8 cellular contexts compared by ENCODE assay signal in the genomic region with DNA sequence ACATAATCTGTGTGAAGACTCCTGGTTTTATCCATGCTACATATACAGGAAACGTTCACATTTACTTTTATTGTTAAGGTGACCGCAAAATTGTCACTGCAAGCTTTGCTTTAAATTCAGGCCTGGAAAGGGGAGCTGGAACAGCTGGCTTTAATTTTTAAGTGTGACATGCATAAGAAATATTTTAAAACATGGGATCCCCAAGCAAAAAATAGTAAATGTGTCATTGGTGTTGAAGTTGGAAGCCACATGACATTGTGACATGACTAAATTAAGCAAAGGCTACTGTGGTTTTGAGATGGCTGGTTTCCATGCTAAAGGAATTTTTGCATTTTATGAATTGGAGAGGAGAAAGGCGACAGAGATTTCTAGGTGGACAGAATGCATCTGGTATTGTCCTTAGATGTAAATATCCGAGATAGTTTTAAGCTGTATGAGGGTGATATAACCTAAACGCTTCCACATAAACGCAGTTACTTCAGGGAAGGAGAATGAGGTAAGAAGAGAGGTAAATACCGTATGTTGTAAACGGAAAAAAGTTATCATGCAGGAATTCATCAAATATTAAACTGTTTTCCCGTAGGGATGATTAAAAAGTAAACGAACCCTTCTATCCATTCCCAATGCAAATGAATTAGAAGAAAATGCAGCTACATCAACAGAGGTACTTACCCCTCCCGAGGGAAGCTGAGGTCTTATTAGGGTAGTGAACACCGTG. TPM values are rescaled to one million over a fixed set of nuclear protein-coding genes. Genes with fewer than 3 reads are reported as not detected.
DNase-seq lines count a peak whose midpoint lies in the region; ATAC-seq, FAIRE-seq and TF ChIP-seq lines count a peak whose summit lies in the region.

No MANE protein-coding gene starts in this region.

- H3K9me3 Mint-ChIP-seq in stimulated activated naive CD8-positive, alpha-beta T cell treated with anti-CD3 and anti-CD28 coated beads, Interleukin-15, Interleukin-2, amounts not matched to agents 100 ng/mL and 50 ng/mL, for 24 hours, result no peaks in the 10 kb centered on the region
- no peaks in the 10 kb centered on the region for H3K9me3 Mint-ChIP-seq in astrocyte (ENCODE audit: unreplicated experiment)

- ATAC-seq in stimulated activated naive CD8-positive, alpha-beta T cell treated with anti-CD3 and anti-CD28 coated beads, Interleukin-15, Interleukin-2, amounts not matched to agents 100 U/mL and 50 U/mL, for 24 hours, result no peak
- no peak for ATAC-seq in right lobe of liver
- no peak for ATAC-seq in upper lobe of right lung
- no peak for ATAC-seq in HG03469 (IDR thresholded peaks at IDR 0.05; ENCODE audit: unreplicated experiment)

- H3K27me3 Mint-ChIP-seq in stimulated activated naive CD8-positive, alpha-beta T cell treated with anti-CD3 and anti-CD28 coated beads, Interleukin-15, Interleukin-2, amounts not matched to agents 100 ng/mL and 50 ng/mL, for 24 hours, result no peaks in the 10 kb centered on the region
- no peaks in the 10 kb centered on the region for H3K27me3 Mint-ChIP-seq in astrocyte (ENCODE audit: low read depth, unreplicated experiment)

- peak overlapping the region; percentile 86 for H3K27ac Mint-ChIP-seq in stimulated activated naive CD8-positive, alpha-beta T cell treated with anti-CD3 and anti-CD28 coated beads, Interleukin-15, Interleukin-2, amounts not matched to agents 100 ng/mL and 50 ng/mL, for 24 hours
- peak overlapping the region; percentile 89 for H3K27ac Mint-ChIP-seq in astrocyte (ENCODE audit: unreplicated experiment)

- H3K4me1 ChIP-seq in astrocyte (ENCODE audit: insufficient read depth, low read length) (peaks cover 17% of the 10 kb centered on the region), right lobe of liver (peaks cover 0 to 27% (median 3%) of the 10 kb centered on the region in 4 donors), upper lobe of right lung (peaks cover 27% of the 10 kb centered on the region)

- peak overlapping the region; percentile 84 for H3K9ac ChIP-seq in astrocyte (ENCODE audit: low read length)

- peaks cover 33% of the 10 kb centered on the region for H3K79me2 ChIP-seq in astrocyte (ENCODE audit: insufficient read depth, low read length)

- H3K27ac ChIP-seq in astrocyte (ENCODE audit: low read depth, low read length) (peak overlapping the region; percentile 87), right lobe of liver (peak overlapping the region in 1 of 3 donors; percentile 80), upper lobe of right lung (peak overlapping the region; percentile 89)

- peaks cover 44% of the 10 kb centered on the region for H3K4me1 Mint-ChIP-seq in stimulated activated naive CD8-positive, alpha-beta T cell treated with anti-CD3 and anti-CD28 coated beads, Interleukin-15, Interleukin-2, amounts not matched to agents 100 ng/mL and 50 ng/mL, for 24 hours (ENCODE audit: low read depth)
- H3K4me1 Mint-ChIP-seq in astrocyte (ENCODE audit: low read depth, unreplicated experiment), result peaks cover 12% of the 10 kb centered on the region

- peak overlapping the region; percentile 89 for H3K4me3 Mint-ChIP-seq in stimulated activated naive CD8-positive, alpha-beta T cell treated with anti-CD3 and anti-CD28 coated beads, Interleukin-15, Interleukin-2, amounts not matched to agents 100 ng/mL and 50 ng/mL, for 24 hours
- H3K4me3 Mint-ChIP-seq in astrocyte (ENCODE audit: unreplicated experiment), result peak overlapping the region; percentile 93

- peak; percentile 20 for FAIRE-seq in astrocyte (lab: Jason Lieb, UNC)

- peak overlapping the region; percentile 95 for H2AFZ ChIP-seq in astrocyte (ENCODE audit: low read depth, low read length)

- WGBS in right lobe of liver (ENCODE audit: insufficient coverage, low coverage, low lambda C conversion rate, missing lambda C conversion rate), result 28% methylated on average over 12 of the region's 12 CpGs

- H3K27me3 ChIP-seq in astrocyte (ENCODE audit: insufficient read depth, low read length) (no peaks in the 10 kb centered on the region), right lobe of liver (no peaks in the 10 kb centered on the region), upper lobe of right lung (no peaks in the 10 kb centered on the region)

- H3K4me2 ChIP-seq in astrocyte (ENCODE audit: low read length), result peak overlapping the region; percentile 85

- no peak for TF ChIP-seq POLR2A in right lobe of liver (IDR thresholded peaks at IDR 0.05)

- H3K4me3 ChIP-seq in astrocyte (ENCODE audit: insufficient read depth, low read depth, low read length), result peak overlapping the region; percentile 91
- H3K4me3 ChIP-seq in right lobe of liver, result peak overlapping the region; percentile 85 to 93 (median 90)
- peak overlapping the region; percentile 88 for H3K4me3 ChIP-seq in upper lobe of right lung

- no peaks in the 10 kb centered on the region for H3K36me3 Mint-ChIP-seq in stimulated activated naive CD8-positive, alpha-beta T cell treated with anti-CD3 and anti-CD28 coated beads, Interleukin-15, Interleukin-2, amounts not matched to agents 100 ng/mL and 50 ng/mL, for 24 hours (ENCODE audit: low read depth)
- H3K36me3 Mint-ChIP-seq in astrocyte (ENCODE audit: low read depth, unreplicated experiment), result no peaks in the 10 kb centered on the region

- H3K9me3 ChIP-seq in astrocyte (ENCODE audit: insufficient read depth, low read depth, low read length), result no peaks in the 10 kb centered on the region
- H3K9me3 ChIP-seq in right lobe of liver, result no peaks in the 10 kb centered on the region
- H3K9me3 ChIP-seq in upper lobe of right lung, result no peaks in the 10 kb centered on the region

- TF ChIP-seq CTCF in astrocyte (IDR thresholded peaks at IDR 0.05; ENCODE audit: insufficient read depth, low read depth, low read length) (no peak), right lobe of liver (IDR thresholded peaks at IDR 0.05) (no peak), upper lobe of right lung (IDR thresholded peaks at IDR 0.05) (no peak)

- peaks cover 31% of the 10 kb centered on the region for H4K20me1 ChIP-seq in astrocyte (ENCODE audit: insufficient read depth, low read length)

- no peak for DNase-seq in stimulated activated naive CD8-positive, alpha-beta T cell treated with anti-CD3 and anti-CD28 coated beads, Interleukin-15, Interleukin-2, amounts not matched to agents 100 U/mL and 50 U/mL, for 24 hours
- DNase-seq in astrocyte (ENCODE audit: low read depth), result peak; percentile 30
- DNase-seq in right lobe of liver, result no peak
- no peak for DNase-seq in upper lobe of right lung
- DNase-seq in NCI-H146 (lab: John Stamatoyannopoulos, UW), result no peak
- no peak for DNase-seq in NCI-H1092 treated with DMSO at 0.1 percent for 48 hours (lab: John Stamatoyannopoulos, UW)

- intact Hi-C loops in right lobe of liver (cut with DNase I), result no loop called here
- intact Hi-C loops in upper lobe of right lung (cut with DNase I), result no loop called here

- H3K36me3 ChIP-seq in astrocyte (ENCODE audit: insufficient read depth, low read length) (no peaks in the 10 kb centered on the region), right lobe of liver (no peaks in the 10 kb centered on the region), upper lobe of right lung (no peaks in the 10 kb centered on the region)

RNA-seq across cellular contexts. Expression of a gene that starts 0.9 kb away (rescaled TPM):
- 82.8 and 89.1 TPM in 2 replicates for total RNA-seq in astrocyte
- total RNA-seq in right lobe of liver, result 10 to 100 TPM; 20.2 to 33.4 (median 23.9) TPM
- 46.8 TPM for total RNA-seq in upper lobe of right lung

RNA-seq across cellular contexts. Expression of a gene that starts 12.1 kb away (rescaled TPM):
- total RNA-seq in astrocyte (21.2 and 28.2 TPM in 2 replicates), right lobe of liver (10 to 100 TPM in 2 of 6 experiments, 1 to 10 TPM in 4; 6.4 to 19.4 (median 7.7) TPM), upper lobe of right lung (35.2 TPM)

RNA-seq across cellular contexts. Expression of a gene that starts 42.3 kb away (rescaled TPM):
- 42.1 and 49.6 TPM in 2 replicates for total RNA-seq in astrocyte
- total RNA-seq in right lobe of liver, result 10 to 100 TPM; 18.8 to 24.2 (median 21.8) TPM
- 43.5 TPM for total RNA-seq in upper lobe of right lung
